Comparison of ENCODE assay signal across 8 cellular contexts in genomic region chr14:21902561-21903199, GRCh38.
DNase-seq lines count a peak whose midpoint lies in the region; ATAC-seq, FAIRE-seq and TF ChIP-seq lines count a peak whose summit lies in the region.

No MANE protein-coding gene starts in this region.

- no peaks in the 10 kb centered on the region for H3K4me1 ChIP-seq in pancreas
- H3K4me1 ChIP-seq in upper lobe of left lung = no peaks in the 10 kb centered on the region

- DNase-seq in T follicular helper cell (ENCODE audit: low read depth) (peak; percentile 6), retinal pigment epithelial cell (ENCODE audit: low read depth) (no peak), pancreas (no peak), WERI-Rb-1 (no peak), upper lobe of left lung (no peak)
- DNase-seq in central memory CD8-positive, alpha-beta T cell (ENCODE audit: low spot score in 2 of 2) = no peak

- peak overlapping the region; percentile 7 for H3K27ac Mint-ChIP-seq in central memory CD8-positive, alpha-beta T cell (ENCODE audit: low read depth)

- H3K4me1 Mint-ChIP-seq in central memory CD8-positive, alpha-beta T cell = peaks cover 7% of the 10 kb centered on the region

- H3K27me3 Mint-ChIP-seq in central memory CD8-positive, alpha-beta T cell = no peaks in the 10 kb centered on the region

- TF ChIP-seq CTCF in retinal pigment epithelial cell (conservative IDR thresholded peaks at IDR 0.05; ENCODE audit: low read depth, low read length) (peak; percentile 55), pancreas (IDR thresholded peaks at IDR 0.05) (no peak), WERI-Rb-1 (IDR thresholded peaks at IDR 0.05; ENCODE audit: low read depth, low read length) (no peak), upper lobe of left lung (IDR thresholded peaks at IDR 0.05) (no peak)

- H3K27me3 ChIP-seq in pancreas = no peaks in the 10 kb centered on the region
- H3K27me3 ChIP-seq in WERI-Rb-1 (ENCODE audit: insufficient read depth, low read depth, severe bottlenecking) = peaks cover 38% of the 10 kb centered on the region
- H3K27me3 ChIP-seq in upper lobe of left lung = no peaks in the 10 kb centered on the region

- TF ChIP-seq EP300 in upper lobe of left lung (IDR thresholded peaks at IDR 0.05) = no peak

- H3K9me3 Mint-ChIP-seq in central memory CD8-positive, alpha-beta T cell = no peaks in the 10 kb centered on the region

- H3K4me3 ChIP-seq in retinal pigment epithelial cell (ENCODE audit: low read length) (no peak overlapping the region), pancreas (no peak overlapping the region), WERI-Rb-1 (ENCODE audit: low read depth, low read length) (no peak overlapping the region), upper lobe of left lung (no peak overlapping the region)

- WGBS in pancreas, 2 donors = 57 to 59% methylated on average over 4 of the region's 4 CpGs
- 51 to 54% methylated on average over 4 of the region's 4 CpGs for WGBS in upper lobe of left lung, 2 donors

- H3K36me3 Mint-ChIP-seq in central memory CD8-positive, alpha-beta T cell (ENCODE audit: insufficient read depth) = no peaks in the 10 kb centered on the region

- peak overlapping the region; percentile 58 for H3K4me3 Mint-ChIP-seq in central memory CD8-positive, alpha-beta T cell

- no peaks in the 10 kb centered on the region for H3K36me3 ChIP-seq in pancreas
- no peaks in the 10 kb centered on the region for H3K36me3 ChIP-seq in WERI-Rb-1
- no peaks in the 10 kb centered on the region for H3K36me3 ChIP-seq in upper lobe of left lung

- intact Hi-C loops in pancreas (cut with DNase I) = no loop called here

- TF ChIP-seq POLR2A in upper lobe of left lung (IDR thresholded peaks at IDR 0.05) = no peak

- ATAC-seq in GM18907 (IDR thresholded peaks at IDR 0.05; ENCODE audit: unreplicated experiment) (peak; percentile 79), HG02981 (IDR thresholded peaks at IDR 0.05; ENCODE audit: unreplicated experiment) (no peak), pancreas (no peak), upper lobe of left lung (ENCODE audit: low FRiP score in 2 of 2) (no peak)
- peak; percentile 70 for ATAC-seq in central memory CD8-positive, alpha-beta T cell (replicated peaks; ENCODE audit: extremely low read depth, poor library complexity, severe bottlenecking)

- H3K9me3 ChIP-seq in pancreas (no peaks in the 10 kb centered on the region), WERI-Rb-1 (ENCODE audit: severe bottlenecking) (no peaks in the 10 kb centered on the region), upper lobe of left lung (no peaks in the 10 kb centered on the region)

- H3K27ac ChIP-seq in pancreas (no peak overlapping the region), WERI-Rb-1 (no peak overlapping the region), upper lobe of left lung (no peak overlapping the region)

- no peak for FAIRE-seq in pancreas (lab: Jason Lieb, UNC)

Comparison
In these comparisons a context has a peak if more than half of its experiments do, and no peak if none do; other contexts are left out.
1. ATAC-seq: peak in GM18907 (single experiment) and central memory CD8-positive, alpha-beta T cell (single experiment); none in HG02981 (single experiment), pancreas (0 of 4) and upper lobe of left lung (0 of 2).